ENCODE assay signal across 1 cellular context in the genomic region with DNA sequence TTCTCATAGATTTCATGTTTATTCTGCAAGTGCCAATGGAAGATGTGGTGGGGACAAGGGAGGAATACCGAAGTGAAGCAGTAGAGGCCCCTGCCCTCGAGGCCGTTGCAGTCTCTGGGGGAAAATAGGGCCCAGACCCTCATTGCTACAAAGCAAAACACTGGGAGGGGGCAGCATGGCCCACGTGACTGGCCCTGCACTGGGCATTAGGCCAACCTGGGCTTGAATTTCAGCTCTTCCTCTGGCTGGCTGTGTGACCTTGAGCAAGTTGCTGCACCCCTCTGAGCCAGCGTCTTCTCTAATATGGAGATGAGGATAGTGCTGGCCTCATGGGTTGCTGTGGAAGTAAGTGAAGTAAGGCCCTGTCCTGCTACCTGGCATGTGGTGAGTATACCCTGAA.
TF ChIP-seq lines count a peak whose summit lies in the region.

No MANE protein-coding gene starts in this region.

TF ChIP-seq in HepG2, 621 proteins besides CTCF, POLR2A, EP300 and RAD21:
- TF ChIP-seq ZMYM3 (CRISPR knock-in tag; IDR thresholded peaks at IDR 0.05), result peak; percentile 64
- TF ChIP-seq ZNF768 (CRISPR knock-in tag; IDR thresholded peaks at IDR 0.05), result peak; percentile 99
- no peak for TF ChIP-seq ZNF260 (CRISPR knock-in tag; IDR thresholded peaks at IDR 0.05; ENCODE audit: borderline replicate concordance, low read depth)
